Comparison of ENCODE assay signal across 1 cellular context in genomic region chr6:89829591-89830384, GRCh38.
TF ChIP-seq lines count a peak whose summit lies in the region.

TSS of gene CASP8AP2 (plus strand) at chr6:89829880.

TF ChIP-seq in K562, 482 proteins besides CTCF, POLR2A, EP300 and RAD21 (continued from another document and continues in another):
- TF ChIP-seq AFF1 (IDR thresholded peaks at IDR 0.05; ENCODE audit: low read depth in 1 of 2, partially characterized antibody in 2 of 2) (no peak), KLF13 (tag; IDR thresholded peaks at IDR 0.05; ENCODE audit: borderline replicate concordance, low read depth) (no peak), SAP30 (IDR thresholded peaks at IDR 0.05; ENCODE audit: borderline replicate concordance, insufficient read depth, low read depth, low read length, poor library complexity, severe bottlenecking) (peak; percentile 51), JUND (IDR thresholded peaks at IDR 0.05; ENCODE audit: borderline replicate concordance, low read depth, low read length) (peak; percentile 30; the same call in 1 of the 2 replicates), JUND (tag; IDR thresholded peaks at IDR 0.05; ENCODE audit: borderline replicate concordance, low read depth, low read length) (no peak), RNF2 (IDR thresholded peaks at IDR 0.05) (no peak), KDM1A (IDR thresholded peaks at IDR 0.05) (no peak), GTF2F1 (IDR thresholded peaks at IDR 0.05; ENCODE audit: low read depth, low read length) (no peak), ZNF518B (CRISPR knock-in tag; IDR thresholded peaks at IDR 0.05) (no peak), FOXK2 (conservative IDR thresholded peaks at IDR 0.05 in 1 of 2, IDR thresholded peaks at IDR 0.05 in 1 of 2; ENCODE audit: low read depth in 2 of 2) (peak; percentile 71 to 72; a peak in 3 of 4 replicates), ZC3H8 (IDR thresholded peaks at IDR 0.05) (no peak), SMARCC2 (IDR thresholded peaks at IDR 0.05; ENCODE audit: low read depth) (no peak), ATF1 (CRISPR knock-in tag; IDR thresholded peaks at IDR 0.05) (no peak), ATF1 (tag; IDR thresholded peaks at IDR 0.05) (peak; percentile 76), DIDO1 (tag; IDR thresholded peaks at IDR 0.05; ENCODE audit: low read depth) (no peak), RFX5 (IDR thresholded peaks at IDR 0.05; ENCODE audit: low read depth, low read length) (no peak), MNT (conservative IDR thresholded peaks at IDR 0.05) (peak in 1 of 2 experiments; percentile 69; a peak in 2 of 4 replicates), RBM14 (IDR thresholded peaks at IDR 0.05; ENCODE audit: borderline replicate concordance, insufficient read depth, low read depth, low read length) (no peak), ZBTB12 (CRISPR knock-in tag; IDR thresholded peaks at IDR 0.05) (no peak), CHD4 (IDR thresholded peaks at IDR 0.05; ENCODE audit: insufficient read depth, insufficient replicate concordance, low read depth, low read length, poor library complexity, severe bottlenecking) (no peak), ZNF282 (CRISPR knock-in tag; IDR thresholded peaks at IDR 0.05) (no peak), KLF1 (tag; IDR thresholded peaks at IDR 0.05) (no peak), KLF6 (CRISPR knock-in tag; IDR thresholded peaks at IDR 0.05; ENCODE audit: borderline replicate concordance) (no peak), MTA2 (IDR thresholded peaks at IDR 0.05; ENCODE audit: low read depth) (no peak), RCOR1 (IDR thresholded peaks at IDR 0.05; ENCODE audit: borderline replicate concordance in 1 of 2, low read depth in 2 of 2, low read length in 2 of 2) (peak in 1 of 2 experiments; percentile 27; a peak in 1 of 4 replicates), NFE2L1 (tag; IDR thresholded peaks at IDR 0.05; ENCODE audit: borderline replicate concordance, low read depth) (no peak), ASH1L (IDR thresholded peaks at IDR 0.05; ENCODE audit: borderline replicate concordance, low read depth, partially characterized antibody) (peak; percentile 77), TFE3 (CRISPR knock-in tag; IDR thresholded peaks at IDR 0.05) (no peak), MAFG (tag; conservative IDR thresholded peaks at IDR 0.05) (no peak), CREB3L1 (IDR thresholded peaks at IDR 0.05; ENCODE audit: borderline replicate concordance, low read depth) (no peak), MEF2A (IDR thresholded peaks at IDR 0.05; ENCODE audit: control insufficient read depth, low read depth, low read length) (no peak), HDAC2 (IDR thresholded peaks at IDR 0.05) (no peak), NCOA2 (IDR thresholded peaks at IDR 0.05; ENCODE audit: partially characterized antibody in 2 of 2) (no peak), CTCFL (IDR thresholded peaks at IDR 0.05; ENCODE audit: borderline replicate concordance, insufficient read depth, low read depth, low read length, poor library complexity, severe bottlenecking) (no peak), SRSF1 (IDR thresholded peaks at IDR 0.05; ENCODE audit: low read depth, low read length) (no peak), TEAD1 (CRISPR knock-in tag; IDR thresholded peaks at IDR 0.05) (0 out of 4 replicates have a peak, but pooled peaks of 1 of the 2 experiments have one; percentile 13), DLX4 (CRISPR knock-in tag; IDR thresholded peaks at IDR 0.05) (no peak), NCOA1 (IDR thresholded peaks at IDR 0.05; ENCODE audit: low read depth) (0 out of 2 replicates have a peak, but pooled peaks have one; percentile 13), CBFB (CRISPR knock-in tag; IDR thresholded peaks at IDR 0.05) (no peak), TOE1 (IDR thresholded peaks at IDR 0.05; ENCODE audit: borderline replicate concordance) (no peak), TOE1 (CRISPR knock-in tag; IDR thresholded peaks at IDR 0.05; ENCODE audit: borderline replicate concordance, low read depth) (no peak), RFX7 (CRISPR knock-in tag; IDR thresholded peaks at IDR 0.05) (no peak), SMARCA5 (IDR thresholded peaks at IDR 0.05) (no peak), ZNF668 (CRISPR knock-in tag; IDR thresholded peaks at IDR 0.05) (no peak), DNMT1 (IDR thresholded peaks at IDR 0.05) (no peak), ETV1 (tag; conservative IDR thresholded peaks at IDR 0.05; ENCODE audit: low read depth) (no peak), ZNF41 (CRISPR knock-in tag; conservative IDR thresholded peaks at IDR 0.05) (no peak), ZBED1 (IDR thresholded peaks at IDR 0.05) (0 out of 2 replicates have a peak, but pooled peaks have one; percentile 58), FOXO4 (CRISPR knock-in tag; IDR thresholded peaks at IDR 0.05) (no peak), ZNF311 (CRISPR knock-in tag; IDR thresholded peaks at IDR 0.05) (no peak), RBM34 (IDR thresholded peaks at IDR 0.05; ENCODE audit: borderline replicate concordance, insufficient read depth, low read length) (no peak), ZBTB1 (CRISPR knock-in tag; IDR thresholded peaks at IDR 0.05; ENCODE audit: borderline replicate concordance, low read depth) (no peak), ILF3 (IDR thresholded peaks at IDR 0.05; ENCODE audit: borderline replicate concordance) (no peak)
